In the genomic region with DNA sequence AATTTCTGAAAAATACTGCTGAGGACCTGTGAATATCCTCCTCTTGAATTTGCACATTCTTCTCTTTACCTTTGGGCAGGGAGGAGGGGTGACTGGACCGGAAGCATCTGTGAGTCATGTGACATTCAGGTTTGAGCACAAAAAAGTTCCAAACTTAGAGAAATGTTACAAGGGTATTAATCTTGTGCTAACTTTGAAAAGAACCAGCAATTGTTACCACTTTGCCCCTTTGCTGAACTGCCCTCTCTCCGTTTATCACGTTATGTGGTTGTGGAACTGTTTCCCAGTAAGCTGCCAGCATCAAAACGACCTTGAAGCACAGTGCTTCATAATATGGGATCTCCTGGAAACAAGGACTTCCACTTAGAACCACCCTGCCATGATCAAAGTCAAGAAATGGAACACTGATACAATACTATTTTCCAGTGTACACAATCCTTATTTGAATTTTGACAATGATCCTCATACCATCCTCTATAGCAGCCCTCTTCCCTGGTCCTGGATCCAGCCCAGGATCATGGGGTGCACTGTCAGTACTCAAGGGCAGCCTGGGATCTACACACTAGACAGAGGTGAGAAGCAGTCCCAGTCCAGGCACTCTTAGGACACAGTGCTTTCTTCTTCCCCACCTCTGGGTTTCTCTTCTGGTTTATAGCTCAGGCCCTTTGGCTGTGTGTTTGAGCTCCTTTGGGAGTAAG, we compare ENCODE assay signal across 13 cellular contexts. TPM values are rescaled to one million over a fixed set of nuclear protein-coding genes. Genes with fewer than 3 reads are reported as not detected.
A peak's percentile ranks its signal among the peaks of the same experiment; 100 is the strongest.
DNase-seq lines count a peak whose midpoint lies in the region; ATAC-seq and TF ChIP-seq lines count a peak whose summit lies in the region.
"Had no signal": no experiment of that assay in that cellular context is flagged by ENCODE, and none has a peak within 500 bp of the region (broad histone marks: within the 10 kb centered on the region; RNA-seq: fewer than 3 reads in every experiment).

No MANE protein-coding gene starts in this region.

- H3K27ac Mint-ChIP-seq in progenitor cell of endocrine pancreas: peak overlapping the region; percentile 1

- no peak overlapping the region for H3K4me3 ChIP-seq in SJSA1

- peak; percentile 28 to 36 for DNase-seq in activated CD4-positive, alpha-beta T cell treated with anti-CD3 and anti-CD28 coated beads for 4 hours
- DNase-seq in activated CD4-positive, alpha-beta T cell treated with anti-CD3 and anti-CD28 coated beads for 1 hour: no peak
- DNase-seq in SJSA1 (ENCODE audit: low read depth in 1 of 2, low spot score in 2 of 2): no peak
- DNase-seq in astrocyte of the hippocampus (ENCODE audit: low read depth, low spot score): peak; percentile 31
- DNase-seq in progenitor cell of endocrine pancreas (ENCODE audit: low spot score, unreplicated experiment): no peak
- DNase-seq in HT-29 (ENCODE audit: low spot score): no peak
- no peak for DNase-seq in dedifferentiated amniotic fluid mesenchymal stem cell (ENCODE audit: extremely low spot score)
- DNase-seq: ACHN, HCEC 1CT, NCI-H1048, NCI-H774 had no signal

- no peaks in the 10 kb centered on the region for H3K27me3 ChIP-seq in SJSA1 (replicated peaks)

- H3K27me3 Mint-ChIP-seq in progenitor cell of endocrine pancreas: peaks cover 30% of the 10 kb centered on the region

- H3K36me3 ChIP-seq in SJSA1: peaks cover 6% of the 10 kb centered on the region

- peak overlapping the region; percentile 19; the same call in 1 of the 2 replicates for H3K27ac ChIP-seq in SJSA1

- ATAC-seq in GM21423 (IDR thresholded peaks at IDR 0.05; ENCODE audit: unreplicated experiment): no peak

- H3K9me3 ChIP-seq in SJSA1 (replicated peaks): no peaks in the 10 kb centered on the region

- H3K36me3 Mint-ChIP-seq in progenitor cell of endocrine pancreas (ENCODE audit: insufficient read depth): no peaks in the 10 kb centered on the region

- H3K4me3 Mint-ChIP-seq in progenitor cell of endocrine pancreas (ENCODE audit: low read depth): no peak overlapping the region

- peaks cover 42% of the 10 kb centered on the region for H3K4me1 ChIP-seq in SJSA1 (replicated peaks)

- H3K4me1 Mint-ChIP-seq in progenitor cell of endocrine pancreas (ENCODE audit: low read depth): peaks cover 15% of the 10 kb centered on the region

- H3K9me3 Mint-ChIP-seq in progenitor cell of endocrine pancreas (ENCODE audit: low read depth): no peaks in the 10 kb centered on the region

- TF ChIP-seq CTCF in progenitor cell of endocrine pancreas (IDR thresholded peaks at IDR 0.05; ENCODE audit: unreplicated experiment): no peak

RNA-seq across cellular contexts. Expression of a gene that starts 2.3 kb away (rescaled TPM):
- total RNA-seq in SJSA1 (2014; rRNA removed; shearing (Covaris generic)): 0.05 TPM in 1 of 2 replicates, not detected in the other
- 0.16 and 0.19 TPM in 2 replicates for total RNA-seq in progenitor cell of endocrine pancreas
- 0.03 and 0.13 TPM in 2 replicates for total RNA-seq in HT-29 (2014; rRNA removed; shearing (Covaris generic))
- total RNA-seq: kidney had no signal

RNA-seq across cellular contexts. Expression of a gene that starts 9.9 kb away (rescaled TPM):
- total RNA-seq in SJSA1 (2014; rRNA removed; shearing (Covaris generic)): 140 and 168 TPM in 2 replicates
- 61.4 and 65.6 TPM in 2 replicates for total RNA-seq in progenitor cell of endocrine pancreas
- 420 and 441 TPM in 2 replicates for total RNA-seq in HT-29 (2014; rRNA removed; shearing (Covaris generic))

RNA-seq across cellular contexts. Expression of a gene that starts 15.2 kb away (rescaled TPM):
- total RNA-seq in SJSA1 (2014; rRNA removed; shearing (Covaris generic)): 47.4 and 48.4 TPM in 2 replicates
- total RNA-seq in progenitor cell of endocrine pancreas: 55.9 and 69.7 TPM in 2 replicates
- total RNA-seq in HT-29 (2014; rRNA removed; shearing (Covaris generic)): 45.1 and 47.4 TPM in 2 replicates

RNA-seq across cellular contexts. Expression of a gene that starts 25.6 kb away (rescaled TPM):
- total RNA-seq in SJSA1 (2014; rRNA removed; shearing (Covaris generic)): 102 and 127 TPM in 2 replicates
- 50.1 and 52.8 TPM in 2 replicates for total RNA-seq in progenitor cell of endocrine pancreas
- 129 and 139 TPM in 2 replicates for total RNA-seq in HT-29 (2014; rRNA removed; shearing (Covaris generic))

RNA-seq across cellular contexts. Expression of a gene that starts 35.9 kb away (rescaled TPM):
- total RNA-seq in SJSA1 (2014; rRNA removed; shearing (Covaris generic)): 43.9 and 50.0 TPM in 2 replicates
- total RNA-seq in progenitor cell of endocrine pancreas: 116 and 122 TPM in 2 replicates
- total RNA-seq in HT-29 (2014; rRNA removed; shearing (Covaris generic)): 117 and 134 TPM in 2 replicates

Comparison
In these comparisons a context has a peak if more than half of its experiments do, and no peak if none do; other contexts are left out.
1. DNase-seq: peak in activated CD4-positive, alpha-beta T cell treated with anti-CD3 and anti-CD28 coated beads for 4 hours (2 of 2) and astrocyte of the hippocampus (single experiment); none in activated CD4-positive, alpha-beta T cell treated with anti-CD3 and anti-CD28 coated beads for 1 hour (single experiment), SJSA1 (0 of 2), progenitor cell of endocrine pancreas (single experiment), HT-29 (single experiment) and dedifferentiated amniotic fluid mesenchymal stem cell (single experiment).